ENCODE assay signal across 1 cellular context in the genomic region with DNA sequence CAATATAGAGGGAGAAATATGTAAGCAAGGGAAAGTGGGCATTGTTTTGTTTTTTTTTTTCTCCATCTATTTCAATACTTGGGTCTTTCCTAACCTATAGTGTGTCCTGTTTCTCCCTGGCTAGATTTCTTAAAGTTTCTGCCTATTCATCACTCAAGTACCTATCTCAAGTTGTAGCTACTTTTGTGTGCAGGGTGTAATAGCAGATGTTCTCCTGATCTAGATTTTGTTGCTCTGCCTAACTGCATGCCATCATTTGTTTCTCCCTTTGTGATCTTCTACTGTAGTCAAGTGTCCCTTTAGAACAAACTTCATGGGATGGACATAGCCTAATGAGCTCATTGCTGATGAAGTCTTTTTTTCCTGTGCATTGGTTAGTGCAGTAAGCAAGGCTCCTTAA.
TF ChIP-seq lines count a peak whose summit lies in the region.

No MANE protein-coding gene starts in this region.

TF ChIP-seq in K562, 482 proteins besides CTCF, POLR2A, EP300 and RAD21:
- no peak for TF ChIP-seq EWSR1 (IDR thresholded peaks at IDR 0.05; ENCODE audit: borderline replicate concordance, low read depth, partially characterized antibody)
- peak; percentile 14; the same call in 1 of the 2 replicates for TF ChIP-seq MAFK (IDR thresholded peaks at IDR 0.05; ENCODE audit: low read length)
- TF ChIP-seq ATF1 (CRISPR knock-in tag; IDR thresholded peaks at IDR 0.05) = no peak
- TF ChIP-seq ATF1 (tag; IDR thresholded peaks at IDR 0.05) = no peak
- peak in 1 of 2 experiments; percentile 44; a peak in 1 of 4 replicates for TF ChIP-seq KDM1A (IDR thresholded peaks at IDR 0.05)
- TF ChIP-seq, protein P1, sequence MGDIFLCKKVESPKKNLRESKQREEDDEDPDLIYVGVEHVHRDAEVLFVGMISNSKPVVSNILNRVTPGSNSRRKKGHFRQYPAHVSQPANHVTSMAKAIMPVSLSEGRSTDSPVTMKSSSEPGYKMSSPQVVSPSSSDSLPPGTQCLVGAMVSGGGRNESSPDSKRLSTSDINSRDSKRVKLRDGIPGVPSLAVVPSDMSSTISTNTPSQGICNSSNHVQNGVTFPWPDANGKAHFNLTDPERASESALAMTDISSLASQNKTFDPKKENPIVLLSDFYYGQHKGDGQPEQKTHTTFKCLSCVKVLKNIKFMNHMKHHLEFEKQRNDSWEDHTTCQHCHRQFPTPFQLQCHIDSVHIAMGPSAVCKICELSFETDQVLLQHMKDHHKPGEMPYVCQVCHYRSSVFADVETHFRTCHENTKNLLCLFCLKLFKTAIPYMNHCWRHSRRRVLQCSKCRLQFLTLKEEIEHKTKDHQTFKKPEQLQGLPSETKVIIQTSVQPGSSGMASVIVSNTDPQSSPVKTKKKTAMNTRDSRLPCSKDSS (IDR thresholded peaks at IDR 0.05; ENCODE audit: low read depth, partially characterized antibody) = no peak
- peak; percentile 43 for TF ChIP-seq ARHGAP35 (IDR thresholded peaks at IDR 0.05; ENCODE audit: partially characterized antibody)
- TF ChIP-seq SMARCA4 (IDR thresholded peaks at IDR 0.05) = peak; percentile 44; the same call in 1 of the 2 replicates
- 0 out of 2 replicates have a peak, but pooled peaks have one; percentile 38 for TF ChIP-seq DPF2 (IDR thresholded peaks at IDR 0.05)
- TF ChIP-seq NFE2 (IDR thresholded peaks at IDR 0.05; ENCODE audit: low read depth) = peak; percentile 56
- no peak for TF ChIP-seq BRCA1 (IDR thresholded peaks at IDR 0.05)
- no peak for TF ChIP-seq BRCA1 (CRISPR knock-in tag; IDR thresholded peaks at IDR 0.05)
- peak; percentile 49 for TF ChIP-seq C11orf30 (IDR thresholded peaks at IDR 0.05; ENCODE audit: low read depth)
- peak; percentile 52; the same call in 1 of the 2 replicates for TF ChIP-seq MAFG (tag; conservative IDR thresholded peaks at IDR 0.05)
- TF ChIP-seq CBFA2T3 (IDR thresholded peaks at IDR 0.05) = peak; percentile 38; the same call in 1 of the 2 replicates
- peak; percentile 68 for TF ChIP-seq ZNF316 (IDR thresholded peaks at IDR 0.05)
- peak in 1 of 2 experiments; percentile 57; a peak in 1 of 4 replicates for TF ChIP-seq HDAC1 (IDR thresholded peaks at IDR 0.05)
- TF ChIP-seq SMARCE1 (IDR thresholded peaks at IDR 0.05) = peak; percentile 48; the same call in 1 of the 2 replicates
- 0 out of 2 replicates have a peak, but pooled peaks have one; percentile 50 for TF ChIP-seq EHMT2 (IDR thresholded peaks at IDR 0.05)
- no peak for TF ChIP-seq WHSC1 (IDR thresholded peaks at IDR 0.05; ENCODE audit: low read length)
- TF ChIP-seq RCOR1 (IDR thresholded peaks at IDR 0.05; ENCODE audit: borderline replicate concordance in 1 of 2, low read depth in 2 of 2, low read length in 2 of 2) = 0 out of 4 replicates have a peak, but pooled peaks of 1 of the 2 experiments have one; percentile 15
- peak; percentile 27; the same call in 1 of the 2 replicates for TF ChIP-seq HDAC2 (IDR thresholded peaks at IDR 0.05)
- TF ChIP-seq ARID1B (IDR thresholded peaks at IDR 0.05) = peak; percentile 48; the same call in 1 of the 2 replicates
